In genomic region chr3:111819912-111820311, GRCh38 we compare ENCODE assay signal across 25 cellular contexts.
"Had no signal": no experiment of that assay in that cellular context is flagged by ENCODE, and none has a peak within 500 bp of the region (broad histone marks: within the 10 kb centered on the region; RNA-seq: fewer than 3 reads in every experiment).

No MANE protein-coding gene starts in this region.

- H3K27ac Mint-ChIP-seq: naive thymus-derived CD8-positive, alpha-beta T cell; stimulated activated naive CD8-positive, alpha-beta T cell treated with anti-CD3 and anti-CD28 coated beads, Interleukin-15, Interleukin-2, amounts not matched to agents 100 ng/mL and 50 ng/mL, for 24 hours had no signal

- H3K4me3 Mint-ChIP-seq: naive thymus-derived CD8-positive, alpha-beta T cell; nephron; neural crest cell; stimulated activated naive CD8-positive, alpha-beta T cell treated with anti-CD3 and anti-CD28 coated beads, Interleukin-15, Interleukin-2, amounts not matched to agents 100 ng/mL and 50 ng/mL, for 24 hours had no signal

- ATAC-seq: left colon; left lung; lower lobe of right lung; naive thymus-derived CD8-positive, alpha-beta T cell; pancreas; sciatic nerve; upper lobe of right lung had no signal

- DNase-seq: hippocampal formation; kidney glomerular epithelial cell; left colon; left lung; lower lobe of right lung; mammary epithelial cell; mesenchymal stem cell; naive thymus-derived CD8-positive, alpha-beta T cell; nucleus accumbens; pancreas; posterior cingulate gyrus; retina; right cardiac atrium; stimulated activated CD4-positive, alpha-beta T cell treated with anti-CD3 and anti-CD28 coated beads, Interleukin-12 subunit alpha, Interleukin-12 subunit beta, amount 100 ng/mL, for 4 hours; stimulated activated CD4-positive, alpha-beta T cell treated with anti-CD3 and anti-CD28 coated beads, Interleukin-15, amount 100 ng/mL, for 24 hours; stimulated activated CD4-positive, alpha-beta T cell treated with anti-CD3 and anti-CD28 coated beads, Interleukin-2, amount 100 ng/mL, for 24 hours; stimulated activated CD4-positive, alpha-beta T cell treated with anti-CD3 and anti-CD28 coated beads, Interleukin-4, amount 100 ng/mL, for 1 hour; stimulated activated naive CD4-positive, alpha-beta T cell; tibial artery; trophoblast cell; upper lobe of right lung had no signal

- H3K27me3 Mint-ChIP-seq: stimulated activated naive CD8-positive, alpha-beta T cell treated with anti-CD3 and anti-CD28 coated beads, Interleukin-15, Interleukin-2, amounts not matched to agents 100 ng/mL and 50 ng/mL, for 24 hours had no signal

- H3K4me1 Mint-ChIP-seq: naive thymus-derived CD8-positive, alpha-beta T cell; neural crest cell had no signal
